Comparison of ENCODE assay signal across 24 cellular contexts in genomic region chr15:65633752-65634151, GRCh38.
"Had no signal": no experiment of that assay in that cellular context is flagged by ENCODE, and none has a peak within 500 bp of the region (broad histone marks: within the 10 kb centered on the region; RNA-seq: fewer than 3 reads in every experiment).

No MANE protein-coding gene starts in this region.

- H3K27ac Mint-ChIP-seq: activated B cell treated with CpG ODN at 0.5 μM for 24 hours; activated CD4-positive, alpha-beta T cell treated with anti-CD3 and anti-CD28 coated beads, Interleukin-2, amount 10 ng/mL, durations not matched to agents 24 days and 14 days; activated CD8-positive, alpha-beta memory T cell treated with anti-CD3 and anti-CD28 coated beads, Interleukin-2, amount 10 ng/mL, durations not matched to agents 7 days and 5 days; activated naive CD4-positive, alpha-beta T cell treated with anti-CD3 and anti-CD28 coated beads for 36 hours; activated naive CD8-positive, alpha-beta T cell; activated T-helper 17 cell treated with anti-CD3 and anti-CD28 coated beads, Interleukin-2, amount 50 U/mL, for 72 hours; T-helper 17 cell had no signal

- DNase-seq: activated B cell treated with CpG ODN at 0.5 μM for 24 hours; activated CD4-positive, alpha-beta T cell treated with anti-CD3 and anti-CD28 coated beads for 1 hour; activated CD4-positive, alpha-beta T cell treated with anti-CD3 and anti-CD28 coated beads, Interleukin-2, amount 10 ng/mL, durations not matched to agents 24 days and 14 days; activated CD4-positive, alpha-beta T cell treated with anti-CD3 and anti-CD28 coated beads, Interleukin-2, amount 50 U/mL, for 48 hours; activated CD8-positive, alpha-beta memory T cell treated with anti-CD3 and anti-CD28 coated beads, Interleukin-2, amount 10 ng/mL, durations not matched to agents 7 days and 5 days; activated gamma-delta T cell; activated naive CD4-positive, alpha-beta T cell treated with anti-CD3 and anti-CD28 coated beads for 36 hours; activated T-cell treated with anti-CD3 and anti-CD28 coated beads, Interleukin-2, amount 50 U/mL, for 4 hours; body of pancreas; central memory CD4-positive, alpha-beta T cell; Karpas-422; NCI-H1048; NCI-H146; NCI-H187 treated with DMSO at 0.1 percent for 48 hours; NCI-H2081 treated with DMSO at 0.1 percent for 48 hours; NCI-H510A treated with DMSO at 0.1 percent for 48 hours; NCI-H69; PC-9; SHP77 treated with DMSO at 0.1 percent for 48 hours; T-helper 17 cell; T-helper 9 cell had no signal

- H3K27me3 ChIP-seq: ascending aorta, body of pancreas had no signal

- H3K4me3 Mint-ChIP-seq: activated B cell treated with CpG ODN at 0.5 μM for 24 hours; activated CD4-positive, alpha-beta T cell treated with anti-CD3 and anti-CD28 coated beads, Interleukin-2, amount 10 ng/mL, durations not matched to agents 24 days and 14 days; activated CD8-positive, alpha-beta memory T cell treated with anti-CD3 and anti-CD28 coated beads, Interleukin-2, amount 10 ng/mL, durations not matched to agents 7 days and 5 days; activated naive CD4-positive, alpha-beta T cell treated with anti-CD3 and anti-CD28 coated beads for 36 hours; activated naive CD8-positive, alpha-beta T cell; activated T-cell treated with anti-CD3 and anti-CD28 coated beads, Interleukin-2, amount 50 U/mL, for 4 hours; activated T-helper 17 cell treated with anti-CD3 and anti-CD28 coated beads, Interleukin-2, amount 50 U/mL, for 72 hours; T-helper 17 cell had no signal

- H3K36me3 ChIP-seq: ascending aorta had no signal

- H2AFZ ChIP-seq: PC-9 had no signal

- H3K27ac ChIP-seq: ascending aorta, body of pancreas, PC-9 had no signal

- H3K9me3 Mint-ChIP-seq: activated B cell treated with CpG ODN at 0.5 μM for 24 hours; activated CD4-positive, alpha-beta T cell treated with anti-CD3 and anti-CD28 coated beads, Interleukin-2, amount 10 ng/mL, durations not matched to agents 24 days and 14 days; activated naive CD4-positive, alpha-beta T cell treated with anti-CD3 and anti-CD28 coated beads for 36 hours; activated T-cell treated with anti-CD3 and anti-CD28 coated beads, Interleukin-2, amount 50 U/mL, for 4 hours; activated T-helper 17 cell treated with anti-CD3 and anti-CD28 coated beads, Interleukin-2, amount 50 U/mL, for 72 hours had no signal

- H3K4me3 ChIP-seq: ascending aorta, body of pancreas, PC-9 had no signal

- H3K4me1 ChIP-seq: body of pancreas had no signal

- H3K27me3 Mint-ChIP-seq: activated B cell treated with CpG ODN at 0.5 μM for 24 hours; activated CD4-positive, alpha-beta T cell treated with anti-CD3 and anti-CD28 coated beads, Interleukin-2, amount 10 ng/mL, durations not matched to agents 24 days and 14 days; activated CD8-positive, alpha-beta memory T cell treated with anti-CD3 and anti-CD28 coated beads, Interleukin-2, amount 10 ng/mL, durations not matched to agents 7 days and 5 days; activated naive CD8-positive, alpha-beta T cell; activated T-helper 17 cell treated with anti-CD3 and anti-CD28 coated beads, Interleukin-2, amount 50 U/mL, for 72 hours had no signal

- H3K4me2 ChIP-seq: PC-9 had no signal

- ATAC-seq: activated CD8-positive, alpha-beta memory T cell treated with anti-CD3 and anti-CD28 coated beads, Interleukin-2, amount 10 ng/mL, durations not matched to agents 7 days and 5 days; activated T-cell treated with anti-CD3 and anti-CD28 coated beads, Interleukin-2, amount 50 U/mL, for 4 hours; activated T-helper 17 cell treated with anti-CD3 and anti-CD28 coated beads, Interleukin-2, amount 50 U/mL, for 72 hours; body of pancreas; T-helper 17 cell had no signal
